1 cellular context compared by ENCODE assay signal in genomic region chr16:70746708-70747424, GRCh38.
TF ChIP-seq lines count a peak whose summit lies in the region.

No MANE protein-coding gene starts in this region.

TF ChIP-seq in HepG2, 621 proteins besides CTCF, POLR2A, EP300 and RAD21 (continued from another document and continues in another):
- TF ChIP-seq ETV5 (CRISPR knock-in tag; IDR thresholded peaks at IDR 0.05; ENCODE audit: borderline replicate concordance) (peak; percentile 94), FOXK2 (IDR thresholded peaks at IDR 0.05) (no peak; the same call in 1 of the 2 replicates), AKAP8 (CRISPR knock-in tag; IDR thresholded peaks at IDR 0.05) (peak; percentile 91), MZF1 (CRISPR knock-in tag; IDR thresholded peaks at IDR 0.05; ENCODE audit: borderline replicate concordance) (no peak; the same call in 1 of the 2 replicates), GTF2F1 (IDR thresholded peaks at IDR 0.05; ENCODE audit: low read length) (no peak; the same call in 1 of the 2 replicates), CBX1 (IDR thresholded peaks at IDR 0.05; ENCODE audit: low read depth) (peak; percentile 79), ZNF253 (CRISPR knock-in tag; IDR thresholded peaks at IDR 0.05; ENCODE audit: borderline replicate concordance) (no peak), ZSCAN29 (CRISPR knock-in tag; conservative IDR thresholded peaks at IDR 0.05) (peak; percentile 93), ATF1 (CRISPR knock-in tag; IDR thresholded peaks at IDR 0.05) (no peak), NCOA5 (CRISPR knock-in tag; IDR thresholded peaks at IDR 0.05) (no peak), HNF4G (IDR thresholded peaks at IDR 0.05; ENCODE audit: borderline replicate concordance, low read depth, low read length) (peak; percentile 93), HNF4G (CRISPR knock-in tag; IDR thresholded peaks at IDR 0.05; ENCODE audit: borderline replicate concordance, low read depth) (peak; percentile 93), ZNF460 (CRISPR knock-in tag; IDR thresholded peaks at IDR 0.05; ENCODE audit: borderline replicate concordance) (no peak), ZNF678 (CRISPR knock-in tag; IDR thresholded peaks at IDR 0.05) (no peak; the same call in 1 of the 2 replicates), MAFK (conservative IDR thresholded peaks at IDR 0.05 in 1 of 2, IDR thresholded peaks at IDR 0.05 in 1 of 2; ENCODE audit: low read length in 2 of 2) (no peak; a peak in 1 of 4 replicates), GFI1 (CRISPR knock-in tag; IDR thresholded peaks at IDR 0.05; ENCODE audit: borderline replicate concordance) (peak; percentile 39; the same call in 1 of the 2 replicates), JUND (CRISPR knock-in tag; IDR thresholded peaks at IDR 0.05) (peak; percentile 100), ISL2 (CRISPR knock-in tag; IDR thresholded peaks at IDR 0.05) (peak; percentile 89), ZNF550 (CRISPR knock-in tag; IDR thresholded peaks at IDR 0.05; ENCODE audit: borderline replicate concordance) (no peak), KAT8 (CRISPR knock-in tag; IDR thresholded peaks at IDR 0.05) (peak; percentile 71; the same call in 1 of the 2 replicates), BHLHE40 (IDR thresholded peaks at IDR 0.05; ENCODE audit: low read length) (peak; percentile 62; the same call in 1 of the 2 replicates), ZSCAN22 (CRISPR knock-in tag; IDR thresholded peaks at IDR 0.05) (no peak), SMAD3 (CRISPR knock-in tag; IDR thresholded peaks at IDR 0.05) (no peak; the same call in 1 of the 2 replicates), ZSCAN25 (CRISPR knock-in tag; IDR thresholded peaks at IDR 0.05) (peak; percentile 88)
- TF ChIP-seq, protein P1, sequence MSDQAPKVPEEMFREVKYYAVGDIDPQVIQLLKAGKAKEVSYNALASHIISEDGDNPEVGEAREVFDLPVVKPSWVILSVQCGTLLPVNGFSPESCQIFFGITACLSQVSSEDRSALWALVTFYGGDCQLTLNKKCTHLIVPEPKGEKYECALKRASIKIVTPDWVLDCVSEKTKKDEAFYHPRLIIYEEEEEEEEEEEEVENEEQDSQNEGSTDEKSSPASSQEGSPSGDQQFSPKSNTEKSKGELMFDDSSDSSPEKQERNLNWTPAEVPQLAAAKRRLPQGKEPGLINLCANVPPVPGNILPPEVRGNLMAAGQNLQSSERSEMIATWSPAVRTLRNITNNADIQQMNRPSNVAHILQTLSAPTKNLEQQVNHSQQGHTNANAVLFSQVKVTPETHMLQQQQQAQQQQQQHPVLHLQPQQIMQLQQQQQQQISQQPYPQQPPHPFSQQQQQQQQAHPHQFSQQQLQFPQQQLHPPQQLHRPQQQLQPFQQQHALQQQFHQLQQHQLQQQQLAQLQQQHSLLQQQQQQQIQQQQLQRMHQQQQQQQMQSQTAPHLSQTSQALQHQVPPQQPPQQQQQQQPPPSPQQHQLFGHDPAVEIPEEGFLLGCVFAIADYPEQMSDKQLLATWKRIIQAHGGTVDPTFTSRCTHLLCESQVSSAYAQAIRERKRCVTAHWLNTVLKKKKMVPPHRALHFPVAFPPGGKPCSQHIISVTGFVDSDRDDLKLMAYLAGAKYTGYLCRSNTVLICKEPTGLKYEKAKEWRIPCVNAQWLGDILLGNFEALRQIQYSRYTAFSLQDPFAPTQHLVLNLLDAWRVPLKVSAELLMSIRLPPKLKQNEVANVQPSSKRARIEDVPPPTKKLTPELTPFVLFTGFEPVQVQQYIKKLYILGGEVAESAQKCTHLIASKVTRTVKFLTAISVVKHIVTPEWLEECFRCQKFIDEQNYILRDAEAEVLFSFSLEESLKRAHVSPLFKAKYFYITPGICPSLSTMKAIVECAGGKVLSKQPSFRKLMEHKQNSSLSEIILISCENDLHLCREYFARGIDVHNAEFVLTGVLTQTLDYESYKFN (CRISPR knock-in tag; conservative IDR thresholded peaks at IDR 0.05) = peak; percentile 99
- TF ChIP-seq, protein P2, sequence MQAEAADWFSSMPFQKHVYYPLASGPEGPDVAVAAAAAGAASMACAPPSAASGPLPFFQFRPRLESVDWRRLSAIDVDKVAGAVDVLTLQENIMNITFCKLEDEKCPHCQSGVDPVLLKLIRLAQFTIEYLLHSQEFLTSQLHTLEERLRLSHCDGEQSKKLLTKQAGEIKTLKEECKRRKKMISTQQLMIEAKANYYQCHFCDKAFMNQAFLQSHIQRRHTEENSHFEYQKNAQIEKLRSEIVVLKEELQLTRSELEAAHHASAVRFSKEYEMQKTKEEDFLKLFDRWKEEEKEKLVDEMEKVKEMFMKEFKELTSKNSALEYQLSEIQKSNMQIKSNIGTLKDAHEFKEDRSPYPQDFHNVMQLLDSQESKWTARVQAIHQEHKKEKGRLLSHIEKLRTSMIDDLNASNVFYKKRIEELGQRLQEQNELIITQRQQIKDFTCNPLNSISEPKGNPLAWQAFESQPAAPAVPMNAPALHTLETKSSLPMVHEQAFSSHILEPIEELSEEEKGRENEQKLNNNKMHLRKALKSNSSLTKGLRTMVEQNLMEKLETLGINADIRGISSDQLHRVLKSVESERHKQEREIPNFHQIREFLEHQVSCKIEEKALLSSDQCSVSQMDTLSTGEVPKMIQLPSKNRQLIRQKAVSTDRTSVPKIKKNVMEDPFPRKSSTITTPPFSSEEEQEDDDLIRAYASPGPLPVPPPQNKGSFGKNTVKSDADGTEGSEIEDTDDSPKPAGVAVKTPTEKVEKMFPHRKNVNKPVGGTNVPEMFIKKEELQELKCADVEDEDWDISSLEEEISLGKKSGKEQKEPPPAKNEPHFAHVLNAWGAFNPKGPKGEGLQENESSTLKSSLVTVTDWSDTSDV (CRISPR knock-in tag; IDR thresholded peaks at IDR 0.05) = no peak
- TF ChIP-seq, protein P3, sequence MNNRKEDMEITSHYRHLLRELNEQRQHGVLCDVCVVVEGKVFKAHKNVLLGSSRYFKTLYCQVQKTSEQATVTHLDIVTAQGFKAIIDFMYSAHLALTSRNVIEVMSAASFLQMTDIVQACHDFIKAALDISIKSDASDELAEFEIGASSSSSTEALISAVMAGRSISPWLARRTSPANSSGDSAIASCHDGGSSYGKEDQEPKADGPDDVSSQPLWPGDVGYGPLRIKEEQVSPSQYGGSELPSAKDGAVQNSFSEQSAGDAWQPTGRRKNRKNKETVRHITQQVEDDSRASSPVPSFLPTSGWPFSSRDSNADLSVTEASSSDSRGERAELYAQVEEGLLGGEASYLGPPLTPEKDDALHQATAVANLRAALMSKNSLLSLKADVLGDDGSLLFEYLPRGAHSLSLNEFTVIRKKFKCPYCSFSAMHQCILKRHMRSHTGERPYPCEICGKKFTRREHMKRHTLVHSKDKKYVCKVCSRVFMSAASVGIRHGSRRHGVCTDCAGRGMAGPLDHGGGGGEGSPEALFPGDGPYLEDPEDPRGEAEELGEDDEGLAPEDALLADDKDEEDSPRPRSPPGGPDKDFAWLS (CRISPR knock-in tag; IDR thresholded peaks at IDR 0.05; ENCODE audit: borderline replicate concordance) = peak; percentile 27; the same call in 1 of the 2 replicates
- TF ChIP-seq, protein P4, sequence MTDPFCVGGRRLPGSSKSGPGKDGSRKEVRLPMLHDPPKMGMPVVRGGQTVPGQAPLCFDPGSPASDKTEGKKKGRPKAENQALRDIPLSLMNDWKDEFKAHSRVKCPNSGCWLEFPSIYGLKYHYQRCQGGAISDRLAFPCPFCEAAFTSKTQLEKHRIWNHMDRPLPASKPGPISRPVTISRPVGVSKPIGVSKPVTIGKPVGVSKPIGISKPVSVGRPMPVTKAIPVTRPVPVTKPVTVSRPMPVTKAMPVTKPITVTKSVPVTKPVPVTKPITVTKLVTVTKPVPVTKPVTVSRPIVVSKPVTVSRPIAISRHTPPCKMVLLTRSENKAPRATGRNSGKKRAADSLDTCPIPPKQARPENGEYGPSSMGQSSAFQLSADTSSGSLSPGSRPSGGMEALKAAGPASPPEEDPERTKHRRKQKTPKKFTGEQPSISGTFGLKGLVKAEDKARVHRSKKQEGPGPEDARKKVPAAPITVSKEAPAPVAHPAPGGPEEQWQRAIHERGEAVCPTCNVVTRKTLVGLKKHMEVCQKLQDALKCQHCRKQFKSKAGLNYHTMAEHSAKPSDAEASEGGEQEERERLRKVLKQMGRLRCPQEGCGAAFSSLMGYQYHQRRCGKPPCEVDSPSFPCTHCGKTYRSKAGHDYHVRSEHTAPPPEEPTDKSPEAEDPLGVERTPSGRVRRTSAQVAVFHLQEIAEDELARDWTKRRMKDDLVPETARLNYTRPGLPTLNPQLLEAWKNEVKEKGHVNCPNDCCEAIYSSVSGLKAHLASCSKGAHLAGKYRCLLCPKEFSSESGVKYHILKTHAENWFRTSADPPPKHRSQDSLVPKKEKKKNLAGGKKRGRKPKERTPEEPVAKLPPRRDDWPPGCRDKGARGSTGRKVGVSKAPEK (CRISPR knock-in tag; IDR thresholded peaks at IDR 0.05; ENCODE audit: borderline replicate concordance) = peak; percentile 41; the same call in 1 of the 2 replicates
- TF ChIP-seq, protein P5, sequence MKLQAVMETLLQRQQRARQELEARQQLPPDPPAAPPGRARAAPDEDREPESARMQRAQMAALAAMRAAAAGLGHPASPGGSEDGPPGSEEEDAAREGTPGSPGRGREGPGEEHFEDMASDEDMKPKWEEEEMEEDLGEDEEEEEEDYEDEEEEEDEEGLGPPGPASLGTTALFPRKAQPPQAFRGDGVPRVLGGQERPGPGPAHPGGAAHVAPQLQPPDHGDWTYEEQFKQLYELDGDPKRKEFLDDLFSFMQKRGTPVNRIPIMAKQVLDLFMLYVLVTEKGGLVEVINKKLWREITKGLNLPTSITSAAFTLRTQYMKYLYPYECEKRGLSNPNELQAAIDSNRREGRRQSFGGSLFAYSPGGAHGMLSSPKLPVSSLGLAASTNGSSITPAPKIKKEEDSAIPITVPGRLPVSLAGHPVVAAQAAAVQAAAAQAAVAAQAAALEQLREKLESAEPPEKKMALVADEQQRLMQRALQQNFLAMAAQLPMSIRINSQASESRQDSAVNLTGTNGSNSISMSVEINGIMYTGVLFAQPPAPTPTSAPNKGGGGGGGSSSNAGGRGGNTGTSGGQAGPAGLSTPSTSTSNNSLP (IDR thresholded peaks at IDR 0.05; ENCODE audit: low read depth, low read length) = peak; percentile 77
- TF ChIP-seq, protein P6, sequence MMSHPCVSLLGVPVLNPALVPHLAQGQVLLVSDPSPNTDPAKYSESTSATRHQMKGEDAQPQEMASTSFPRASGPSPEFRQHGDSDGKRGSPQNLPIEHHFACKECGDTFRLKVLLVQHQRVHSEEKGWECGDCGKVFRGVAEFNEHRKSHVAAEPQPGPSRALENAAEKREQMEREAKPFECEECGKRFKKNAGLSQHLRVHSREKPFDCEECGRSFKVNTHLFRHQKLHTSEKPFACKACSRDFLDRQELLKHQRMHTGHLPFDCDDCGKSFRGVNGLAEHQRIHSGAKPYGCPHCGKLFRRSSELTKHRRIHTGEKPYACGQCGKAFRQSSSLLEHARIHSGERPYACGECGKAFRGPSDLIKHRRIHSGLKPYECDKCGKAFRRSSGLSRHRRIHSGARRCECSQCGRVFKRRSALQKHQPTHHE (CRISPR knock-in tag; IDR thresholded peaks at IDR 0.05; ENCODE audit: borderline replicate concordance) = peak; percentile 35; the same call in 1 of the 2 replicates
- TF ChIP-seq, protein P7, sequence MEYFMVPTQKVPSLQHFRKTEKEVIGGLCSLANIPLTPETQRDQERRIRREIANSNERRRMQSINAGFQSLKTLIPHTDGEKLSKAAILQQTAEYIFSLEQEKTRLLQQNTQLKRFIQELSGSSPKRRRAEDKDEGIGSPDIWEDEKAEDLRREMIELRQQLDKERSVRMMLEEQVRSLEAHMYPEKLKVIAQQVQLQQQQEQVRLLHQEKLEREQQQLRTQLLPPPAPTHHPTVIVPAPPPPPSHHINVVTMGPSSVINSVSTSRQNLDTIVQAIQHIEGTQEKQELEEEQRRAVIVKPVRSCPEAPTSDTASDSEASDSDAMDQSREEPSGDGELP (IDR thresholded peaks at IDR 0.05; ENCODE audit: borderline replicate concordance, low read depth) = peak; percentile 84; the same call in 1 of the 2 replicates
- TF ChIP-seq, protein P8, sequence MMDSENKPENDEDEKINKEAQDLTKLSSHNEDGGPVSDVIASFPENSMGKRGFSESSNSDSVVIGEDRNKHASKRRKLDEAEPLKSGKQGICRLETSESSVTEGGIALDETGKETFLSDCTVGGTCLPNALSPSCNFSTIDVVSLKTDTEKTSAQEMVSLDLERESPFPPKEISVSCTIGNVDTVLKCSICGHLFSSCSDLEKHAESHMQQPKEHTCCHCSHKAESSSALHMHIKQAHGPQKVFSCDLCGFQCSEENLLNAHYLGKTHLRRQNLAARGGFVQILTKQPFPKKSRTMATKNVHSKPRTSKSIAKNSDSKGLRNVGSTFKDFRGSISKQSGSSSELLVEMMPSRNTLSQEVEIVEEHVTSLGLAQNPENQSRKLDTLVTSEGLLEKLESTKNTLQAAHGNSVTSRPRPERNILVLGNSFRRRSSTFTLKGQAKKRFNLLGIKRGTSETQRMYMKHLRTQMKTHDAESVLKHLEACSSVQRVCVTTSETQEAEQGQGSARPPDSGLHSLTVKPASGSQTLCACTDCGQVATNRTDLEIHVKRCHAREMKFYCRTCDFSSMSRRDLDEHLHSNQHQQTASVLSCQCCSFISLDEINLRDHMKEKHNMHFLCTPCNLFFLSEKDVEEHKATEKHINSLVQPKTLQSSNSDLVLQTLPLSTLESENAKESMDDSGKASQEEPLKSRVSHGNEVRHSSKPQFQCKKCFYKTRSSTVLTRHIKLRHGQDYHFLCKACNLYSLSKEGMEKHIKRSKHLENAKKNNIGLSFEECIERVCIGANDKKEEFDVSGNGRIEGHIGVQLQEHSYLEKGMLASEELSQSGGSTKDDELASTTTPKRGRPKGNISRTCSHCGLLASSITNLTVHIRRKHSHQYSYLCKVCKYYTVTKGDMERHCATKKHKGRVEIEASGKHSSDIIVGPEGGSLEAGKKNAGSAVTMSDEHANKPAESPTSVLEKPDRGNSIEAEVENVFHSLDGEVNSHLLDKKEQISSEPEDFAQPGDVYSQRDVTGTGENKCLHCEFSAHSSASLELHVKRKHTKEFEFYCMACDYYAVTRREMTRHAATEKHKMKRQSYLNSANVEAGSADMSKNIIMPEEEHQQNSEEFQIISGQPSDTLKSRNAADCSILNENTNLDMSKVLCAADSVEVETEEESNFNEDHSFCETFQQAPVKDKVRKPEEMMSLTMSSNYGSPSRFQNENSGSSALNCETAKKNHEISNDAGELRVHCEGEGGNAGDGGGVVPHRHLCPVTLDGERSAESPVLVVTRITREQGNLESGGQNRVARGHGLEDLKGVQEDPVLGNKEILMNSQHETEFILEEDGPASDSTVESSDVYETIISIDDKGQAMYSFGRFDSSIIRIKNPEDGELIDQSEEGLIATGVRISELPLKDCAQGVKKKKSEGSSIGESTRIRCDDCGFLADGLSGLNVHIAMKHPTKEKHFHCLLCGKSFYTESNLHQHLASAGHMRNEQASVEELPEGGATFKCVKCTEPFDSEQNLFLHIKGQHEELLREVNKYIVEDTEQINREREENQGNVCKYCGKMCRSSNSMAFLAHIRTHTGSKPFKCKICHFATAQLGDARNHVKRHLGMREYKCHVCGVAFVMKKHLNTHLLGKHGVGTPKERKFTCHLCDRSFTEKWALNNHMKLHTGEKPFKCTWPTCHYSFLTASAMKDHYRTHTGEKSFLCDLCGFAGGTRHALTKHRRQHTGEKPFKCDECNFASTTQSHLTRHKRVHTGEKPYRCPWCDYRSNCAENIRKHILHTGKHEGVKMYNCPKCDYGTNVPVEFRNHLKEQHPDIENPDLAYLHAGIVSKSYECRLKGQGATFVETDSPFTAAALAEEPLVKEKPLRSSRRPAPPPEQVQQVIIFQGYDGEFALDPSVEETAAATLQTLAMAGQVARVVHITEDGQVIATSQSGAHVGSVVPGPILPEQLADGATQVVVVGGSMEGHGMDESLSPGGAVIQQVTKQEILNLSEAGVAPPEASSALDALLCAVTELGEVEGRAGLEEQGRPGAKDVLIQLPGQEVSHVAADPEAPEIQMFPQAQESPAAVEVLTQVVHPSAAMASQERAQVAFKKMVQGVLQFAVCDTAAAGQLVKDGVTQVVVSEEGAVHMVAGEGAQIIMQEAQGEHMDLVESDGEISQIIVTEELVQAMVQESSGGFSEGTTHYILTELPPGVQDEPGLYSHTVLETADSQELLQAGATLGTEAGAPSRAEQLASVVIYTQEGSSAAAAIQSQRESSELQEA (CRISPR knock-in tag; IDR thresholded peaks at IDR 0.05; ENCODE audit: not compliant biosample characterization) = no peak
